ENCODE assay signal across 13 cellular contexts in genomic region chr21:41778974-41779600, GRCh38. TPM values are rescaled to one million over a fixed set of nuclear protein-coding genes. Genes with fewer than 3 reads are reported as not detected.
A peak's percentile ranks its signal among the peaks of the same experiment; 100 is the strongest.
DNase-seq lines count a peak whose midpoint lies in the region; ATAC-seq, FAIRE-seq and TF ChIP-seq lines count a peak whose summit lies in the region.
"Had no signal": no experiment of that assay in that cellular context is flagged by ENCODE, and none has a peak within 500 bp of the region (broad histone marks: within the 10 kb centered on the region; RNA-seq: fewer than 3 reads in every experiment).

No MANE protein-coding gene starts in this region.

- POLR2A ChIA-PET in GM12878 (lab: Charles Lee): interaction anchor here (0.6 kb wide), 1 partner anchor 11 kb away, joined by 3 read pairs; no protein-coding TSS in a partner anchor

- ATAC-seq in GM12878 (peak; percentile 41; the same call in 2 of the 3 replicates), lower lobe of right lung (peak; percentile 52 to 65), GM18498 (IDR thresholded peaks at IDR 0.05; ENCODE audit: unreplicated experiment) (no peak)
- ATAC-seq: activated naive CD8-positive, alpha-beta T cell treated with anti-CD3 and anti-CD28 coated beads, Interleukin-2, amount 50 U/mL, for 24 hours had no signal

- H3K27ac ChIP-seq in GM12878 (ENCODE audit: control insufficient read depth, insufficient read depth): no peak overlapping the region
- no peak overlapping the region for H3K27ac ChIP-seq in lower lobe of right lung

- no peak for TF ChIP-seq POLR2A in GM12878 (IDR thresholded peaks at IDR 0.05; ENCODE audit: low read depth, low read length)

- H2AFZ ChIP-seq in GM12878 (ENCODE audit: control insufficient read depth, low read depth, low read length): no peak overlapping the region

- H3K27me3 ChIP-seq in GM12878 (replicated peaks in 1 of 2; ENCODE audit: control insufficient read depth in 2 of 2, insufficient read depth in 2 of 2, low read length in 1 of 2) (peaks cover 0 to 3% of the 10 kb centered on the region in 2 experiments; a peak in 3 of 4 replicates), lower lobe of right lung (ENCODE audit: low read depth) (peaks cover 46% of the 10 kb centered on the region)
- H3K27me3 ChIP-seq: MG63 had no signal

- H3K9me3 ChIP-seq in GM12878 (replicated peaks; ENCODE audit: control insufficient read depth, insufficient read depth, low read length) (no peaks in the 10 kb centered on the region), lower lobe of right lung (no peaks in the 10 kb centered on the region)
- H3K9me3 ChIP-seq: MG63 had no signal

- in situ Hi-C loops in GM12878 (cut with MboI): no loop called here

- no TSS peak for BruUV-seq in GM12878 (replicated peaks; lab: Mats Ljungman, UMichigan)

- intact Hi-C loops in GM12878 (cut with micrococcal nuclease; ENCODE audit: unreplicated experiment): no loop called here
- intact Hi-C loops in lower lobe of right lung (cut with DNase I): loop anchor here (10.0 kb wide), 1 partner anchor 164 kb away; no protein-coding TSS in a partner anchor
- intact Hi-C loops in cardiac septum (cut with DNase I): loop anchor here (1.0 kb wide), 1 partner anchor 167 kb away; no protein-coding TSS in a partner anchor

- H4K20me1 ChIP-seq in GM12878 (ENCODE audit: control insufficient read depth, insufficient read depth): no peaks in the 10 kb centered on the region

- H3K4me1 ChIP-seq in GM12878 (ENCODE audit: control insufficient read depth, insufficient read depth, low read length) (no peaks in the 10 kb centered on the region), lower lobe of right lung (peaks cover 8% of the 10 kb centered on the region)

- no peak overlapping the region for H3K9ac ChIP-seq in GM12878 (ENCODE audit: control insufficient read depth, insufficient read depth, low read length)

- RAD21 ChIA-PET in GM12878 (lab: Charles Lee; ENCODE audit: unreplicated experiment): interaction anchor here (0.6 kb wide), 1 partner anchor 167 kb away, joined by 3 read pairs; no protein-coding TSS in a partner anchor

- DNase-seq in DMS79 (lab: John Stamatoyannopoulos, UW) (peak; percentile 86), NCI-H1092 treated with DMSO at 0.1 percent for 48 hours (lab: John Stamatoyannopoulos, UW) (peak; percentile 72), GM12878 (ENCODE audit: low read depth, low spot score) (no peak), lower lobe of right lung (no peak), cardiac septum (ENCODE audit: low spot score) (no peak), Ammon's horn (ENCODE audit: low spot score) (no peak), HuH-7 (ENCODE audit: low spot score) (no peak)
- DNase-seq: CD8-positive, alpha-beta memory T cell; stimulated activated naive CD4-positive, alpha-beta T cell treated with Interleukin-2 at 50 U/mL for 16 hours had no signal

- TF ChIP-seq RAD21 in GM12878 (IDR thresholded peaks at IDR 0.05; ENCODE audit: insufficient read depth, low read depth, low read length): no peak

- no peak for TF ChIP-seq EP300 in GM12878 (IDR thresholded peaks at IDR 0.05; ENCODE audit: borderline replicate concordance in 1 of 2, control insufficient read depth in 1 of 2, low read depth in 2 of 2, low read length in 2 of 2)

- no peak for FAIRE-seq in GM12878 (lab: Jason Lieb, UNC)

- CTCF ChIA-PET in GM12878 (lab: Yijun Ruan, JAX): interaction anchor here (0.7 to 1.5 kb wide), 7 partner anchors 9 to 497 kb away, joined by 3 to 4 read pairs (median 4); no protein-coding TSS in a partner anchor

- WGBS in GM12878 (ENCODE audit: insufficient coverage, insufficient replicate concordance, low lambda C conversion rate, missing lambda C conversion rate): under 1% methylated on average over 15 of the region's 15 CpGs

- SMC1A ChIA-PET in GM12878 (lab: Charles Lee; ENCODE audit: uncharacterized antibody, unreplicated experiment): interaction anchor here (0.5 to 1.1 kb wide), 4 partner anchors 9 to 167 kb away, joined by 3 to 6 read pairs (median 3); no protein-coding TSS in a partner anchor

- H3K4me3 ChIP-seq in GM12878: no peak overlapping the region
- H3K4me3 ChIP-seq in lower lobe of right lung: no peak overlapping the region
- H3K4me3 ChIP-seq: lung, MG63 had no signal

- H3K36me3 ChIP-seq in GM12878 (ENCODE audit: control insufficient read depth in 2 of 2, insufficient read depth in 2 of 2, low read length in 1 of 2): no peaks in the 10 kb centered on the region
- no peaks in the 10 kb centered on the region for H3K36me3 ChIP-seq in lower lobe of right lung
- H3K36me3 ChIP-seq: MG63 had no signal

- no peaks in the 10 kb centered on the region for H3K79me2 ChIP-seq in GM12878 (ENCODE audit: control insufficient read depth, insufficient read depth, low read length)

- no peak for TF ChIP-seq CTCF in GM12878 (IDR thresholded peaks at IDR 0.05 in 2 of 3, conservative IDR thresholded peaks at IDR 0.05 in 1 of 3; ENCODE audit: control insufficient read depth in 2 of 3, extremely low read depth in 1 of 3, insufficient read depth in 1 of 3, low read depth in 3 of 3, low read length in 3 of 3)
- TF ChIP-seq CTCF in lower lobe of right lung (IDR thresholded peaks at IDR 0.05): no peak

- no peak overlapping the region for H3K4me2 ChIP-seq in GM12878 (ENCODE audit: control insufficient read depth, insufficient read depth)

TF ChIP-seq in GM12878, 131 proteins besides CTCF, POLR2A, EP300 and RAD21 (continues in another document):
- no peak for TF ChIP-seq IRF4 (IDR thresholded peaks at IDR 0.05; ENCODE audit: low read depth, low read length)
- no peak for TF ChIP-seq CHD1 (IDR thresholded peaks at IDR 0.05; ENCODE audit: low read depth, low read length)
- TF ChIP-seq CBX3 (IDR thresholded peaks at IDR 0.05; ENCODE audit: borderline replicate concordance, low read depth): no peak
- no peak for TF ChIP-seq STAT1 (conservative IDR thresholded peaks at IDR 0.05)
- TF ChIP-seq NFIC (IDR thresholded peaks at IDR 0.05; ENCODE audit: low read depth, low read length): no peak
- no peak for TF ChIP-seq SMC3 (IDR thresholded peaks at IDR 0.05; ENCODE audit: borderline replicate concordance, low read length)
- no peak for TF ChIP-seq ZBTB33 (IDR thresholded peaks at IDR 0.05)
- TF ChIP-seq ZNF384 (IDR thresholded peaks at IDR 0.05; ENCODE audit: borderline replicate concordance, low read depth, low read length): no peak
- no peak for TF ChIP-seq USF1 (IDR thresholded peaks at IDR 0.05; ENCODE audit: borderline replicate concordance, extremely low read length, insufficient read depth, low read depth, low read length)
- no peak for TF ChIP-seq RELA (IDR thresholded peaks at IDR 0.05; ENCODE audit: borderline replicate concordance, partially characterized antibody)
- TF ChIP-seq EGR1 (IDR thresholded peaks at IDR 0.05; ENCODE audit: borderline replicate concordance in 1 of 2, low read depth in 2 of 2, low read length in 2 of 2): no peak

RNA-seq across cellular contexts. Expression of gene RIPK4, which starts 12.2 kb away (rescaled TPM):
- not detected in 2 replicates for total RNA-seq in GM12878 (2013; cell fraction: nucleolus; rRNA removed)
- not detected in 2 replicates for total RNA-seq in GM12878 (2014; rRNA removed)
- total RNA-seq in GM12878 (2014; rRNA removed; fragmentation: Illumina TruSeq; extraction: Trizol): not detected in 2 replicates
- 0.05 TPM in 1 of 2 replicates, not detected in the other for total RNA-seq in GM12878 (2021)
- not detected for polyA plus RNA-seq in GM12878 (2011; ENCODE audit: low read depth)
- not detected in 2 replicates for polyA plus RNA-seq in GM12878 (2011; rRNA removed)
- not detected in 2 replicates for polyA plus RNA-seq in GM12878 (2011; cell fraction: cytosol; rRNA removed)
- polyA plus RNA-seq in GM12878 (2011; cell fraction: nucleus; rRNA removed): not detected in 2 replicates
- polyA plus RNA-seq in GM12878 (2012): 0.04 and 0.10 TPM in 2 replicates
- polyA plus RNA-seq in GM12878 (2014; fragmentation: Illumina TruSeq; extraction: Trizol): not detected in 2 replicates
- polyA plus RNA-seq in GM12878 (2014; fragmentation: Nextera tagmentation; extraction: Ambion mirVana): not detected
- polyA plus RNA-seq in GM12878 (2014; rRNA removed): not detected in 2 replicates
- polyA plus RNA-seq in GM12878 (2016; fragmentation: Nextera tagmentation; extraction: Ambion mirVana): not detected
- polyA minus RNA-seq in GM12878 (2011; rRNA and poly(A)+ RNA removed): not detected in 2 replicates
- not detected in 2 replicates for polyA minus RNA-seq in GM12878 (2011; cell fraction: cytosol; rRNA and poly(A)+ RNA removed)
- polyA minus RNA-seq in GM12878 (2011; cell fraction: nucleus; rRNA and poly(A)+ RNA removed): not detected in 2 replicates
- 8.7 TPM for total RNA-seq in lower lobe of right lung
- 0.13 TPM for total RNA-seq in cardiac septum
- polyA plus RNA-seq: CD8-positive, alpha-beta memory T cell had no signal

Comparison
In these comparisons a context has a peak if more than half of its experiments do, and no peak if none do; other contexts are left out.
1. DNase-seq: peak in DMS79 (single experiment) and NCI-H1092 treated with DMSO at 0.1 percent for 48 hours (single experiment); none in GM12878 (single experiment), lower lobe of right lung (single experiment), cardiac septum (single experiment), Ammon's horn (single experiment) and HuH-7 (single experiment).